In genomic region chr15:31296304-31297220, GRCh38 we compare ENCODE assay signal across 1 cellular context.
A peak's percentile ranks its signal among the peaks of the same experiment; 100 is the strongest.
TF ChIP-seq lines count a peak whose summit lies in the region.

No MANE protein-coding gene starts in this region.

TF ChIP-seq in K562, 482 proteins besides CTCF, POLR2A, EP300 and RAD21 (continued from another document):
- no peak for TF ChIP-seq CEBPG (CRISPR knock-in tag; IDR thresholded peaks at IDR 0.05)
- peak in 1 of 2 experiments; percentile 24; a peak in 1 of 4 replicates for TF ChIP-seq CEBPG (tag; conservative IDR thresholded peaks at IDR 0.05 in 1 of 2, IDR thresholded peaks at IDR 0.05 in 1 of 2)
- no peak for TF ChIP-seq ZZZ3 (IDR thresholded peaks at IDR 0.05)
- no peak for TF ChIP-seq HINFP (tag; conservative IDR thresholded peaks at IDR 0.05; ENCODE audit: low read depth)
